ENCODE assay signal across 1 cellular context in genomic region chr6:41779793-41780622, GRCh38.
TF ChIP-seq lines count a peak whose summit lies in the region.

FRS3 (minus strand) TSS chr6:41779900; CDS start chr6:41776987, 2,913 bp downstream.

TF ChIP-seq in HepG2, 621 proteins besides CTCF, POLR2A, EP300 and RAD21 (continued from another document and continues in another):
- TF ChIP-seq ZNF747 (CRISPR knock-in tag; IDR thresholded peaks at IDR 0.05; ENCODE audit: borderline replicate concordance) (peak; percentile 79; the same call in 1 of the 2 replicates), ZBTB2 (CRISPR knock-in tag; IDR thresholded peaks at IDR 0.05; ENCODE audit: low read depth) (peak; percentile 99), PHF21A (CRISPR knock-in tag; IDR thresholded peaks at IDR 0.05) (peak; percentile 68), RARG (CRISPR knock-in tag; IDR thresholded peaks at IDR 0.05; ENCODE audit: low read depth) (no peak), ADNP (CRISPR knock-in tag; IDR thresholded peaks at IDR 0.05) (no peak), NFIB (CRISPR knock-in tag; IDR thresholded peaks at IDR 0.05; ENCODE audit: borderline replicate concordance) (no peak), ZNF652 (CRISPR knock-in tag; IDR thresholded peaks at IDR 0.05; ENCODE audit: borderline replicate concordance, low read depth) (no peak), KMT2A (CRISPR knock-in tag; IDR thresholded peaks at IDR 0.05) (no peak; the same call in none of the 2 replicates), NRL (CRISPR knock-in tag; IDR thresholded peaks at IDR 0.05; ENCODE audit: borderline replicate concordance) (peak; percentile 60; the same call in 1 of the 2 replicates), ZNF777 (CRISPR knock-in tag; IDR thresholded peaks at IDR 0.05) (no peak), NPAS2 (CRISPR knock-in tag; IDR thresholded peaks at IDR 0.05; ENCODE audit: borderline replicate concordance) (no peak), SUZ12 (IDR thresholded peaks at IDR 0.05; ENCODE audit: low read depth, low read length) (0 out of 2 replicates have a peak, but pooled peaks have one; percentile 7), ZBTB14 (CRISPR knock-in tag; IDR thresholded peaks at IDR 0.05) (peak; percentile 66), HOXA9 (CRISPR knock-in tag; IDR thresholded peaks at IDR 0.05; ENCODE audit: borderline replicate concordance) (no peak), ZBTB26 (CRISPR knock-in tag; IDR thresholded peaks at IDR 0.05; ENCODE audit: borderline replicate concordance) (peak; percentile 49; the same call in 1 of the 2 replicates), FOXJ3 (CRISPR knock-in tag; IDR thresholded peaks at IDR 0.05; ENCODE audit: borderline replicate concordance) (no peak), MBNL3 (CRISPR knock-in tag; conservative IDR thresholded peaks at IDR 0.05) (no peak), ZNF776 (CRISPR knock-in tag; IDR thresholded peaks at IDR 0.05) (no peak), NFKB2 (CRISPR knock-in tag; IDR thresholded peaks at IDR 0.05; ENCODE audit: borderline replicate concordance) (peak; percentile 73; the same call in 1 of the 2 replicates), ZBTB34 (CRISPR knock-in tag; IDR thresholded peaks at IDR 0.05) (no peak), ATF2 (CRISPR knock-in tag; IDR thresholded peaks at IDR 0.05) (peak; percentile 83), FOXP1 (IDR thresholded peaks at IDR 0.05) (no peak), FOXP1 (CRISPR knock-in tag; IDR thresholded peaks at IDR 0.05) (peak; percentile 31; the same call in 1 of the 2 replicates), CEBPG (CRISPR knock-in tag; IDR thresholded peaks at IDR 0.05) (peak; percentile 60), PAX8 (CRISPR knock-in tag; IDR thresholded peaks at IDR 0.05; ENCODE audit: borderline replicate concordance) (0 out of 2 replicates have a peak, but pooled peaks have one; percentile 41), THAP11 (CRISPR knock-in tag; IDR thresholded peaks at IDR 0.05) (peak; percentile 96), ZNF839 (CRISPR knock-in tag; IDR thresholded peaks at IDR 0.05; ENCODE audit: borderline replicate concordance) (no peak), ZKSCAN5 (CRISPR knock-in tag; IDR thresholded peaks at IDR 0.05) (no peak), SRSF1 (optimal IDR thresholded peaks at IDR 0.05; ENCODE audit: low read depth, low read length) (peak; percentile 62), IKZF4 (CRISPR knock-in tag; IDR thresholded peaks at IDR 0.05; ENCODE audit: borderline replicate concordance, low read depth, not compliant biosample characterization) (peak; percentile 70), ZFP1 (CRISPR knock-in tag; IDR thresholded peaks at IDR 0.05) (peak; percentile 82; the same call in 1 of the 2 replicates), CHCHD3 (CRISPR knock-in tag; IDR thresholded peaks at IDR 0.05) (no peak), ZNF160 (CRISPR knock-in tag; IDR thresholded peaks at IDR 0.05) (peak; percentile 81; the same call in 1 of the 2 replicates), ZNF574 (CRISPR knock-in tag; IDR thresholded peaks at IDR 0.05) (peak; percentile 99), TEAD3 (CRISPR knock-in tag; optimal IDR thresholded peaks at IDR 0.05; ENCODE audit: borderline replicate concordance) (peak; percentile 76), SNRNP70 (IDR thresholded peaks at IDR 0.05; ENCODE audit: low read depth, low read length) (no peak), NR2F2 (IDR thresholded peaks at IDR 0.05; ENCODE audit: borderline replicate concordance, low read depth) (peak; percentile 38; the same call in 1 of the 2 replicates), KLF9 (CRISPR knock-in tag; IDR thresholded peaks at IDR 0.05; ENCODE audit: low read depth) (no peak; the same call in 1 of the 2 replicates)
- TF ChIP-seq, protein P1, sequence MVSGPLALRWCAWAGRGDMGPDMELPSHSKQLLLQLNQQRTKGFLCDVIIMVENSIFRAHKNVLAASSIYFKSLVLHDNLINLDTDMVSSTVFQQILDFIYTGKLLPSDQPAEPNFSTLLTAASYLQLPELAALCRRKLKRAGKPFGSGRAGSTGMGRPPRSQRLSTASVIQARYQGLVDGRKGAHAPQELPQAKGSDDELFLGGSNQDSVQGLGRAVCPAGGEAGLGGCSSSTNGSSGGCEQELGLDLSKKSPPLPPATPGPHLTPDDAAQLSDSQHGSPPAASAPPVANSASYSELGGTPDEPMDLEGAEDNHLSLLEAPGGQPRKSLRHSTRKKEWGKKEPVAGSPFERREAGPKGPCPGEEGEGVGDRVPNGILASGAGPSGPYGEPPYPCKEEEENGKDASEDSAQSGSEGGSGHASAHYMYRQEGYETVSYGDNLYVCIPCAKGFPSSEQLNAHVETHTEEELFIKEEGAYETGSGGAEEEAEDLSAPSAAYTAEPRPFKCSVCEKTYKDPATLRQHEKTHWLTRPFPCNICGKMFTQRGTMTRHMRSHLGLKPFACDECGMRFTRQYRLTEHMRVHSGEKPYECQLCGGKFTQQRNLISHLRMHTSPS (CRISPR knock-in tag; IDR thresholded peaks at IDR 0.05; ENCODE audit: low read depth) = 0 out of 2 replicates have a peak, but pooled peaks have one; percentile 42
- TF ChIP-seq, protein P2, sequence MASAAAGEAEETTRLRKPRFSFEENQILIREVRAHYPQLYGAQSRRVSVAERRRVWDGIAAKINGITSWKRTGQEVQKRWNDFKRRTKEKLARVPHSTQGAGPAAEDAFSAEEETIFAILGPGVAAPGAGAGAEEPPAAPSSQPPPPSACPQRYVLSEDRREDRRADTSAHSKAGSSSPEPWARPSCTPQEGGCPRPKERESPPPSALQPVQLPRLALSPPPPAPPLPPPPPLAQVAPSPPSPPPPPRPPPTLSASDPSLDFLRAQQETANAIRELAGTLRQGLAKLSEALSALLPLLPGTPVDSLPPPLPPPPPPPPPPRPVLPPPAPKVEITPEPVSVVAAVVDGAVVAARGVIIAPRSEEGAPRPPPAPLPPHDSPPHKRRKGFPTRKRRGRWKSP (CRISPR knock-in tag; IDR thresholded peaks at IDR 0.05) = peak; percentile 72
- TF ChIP-seq, protein P3, sequence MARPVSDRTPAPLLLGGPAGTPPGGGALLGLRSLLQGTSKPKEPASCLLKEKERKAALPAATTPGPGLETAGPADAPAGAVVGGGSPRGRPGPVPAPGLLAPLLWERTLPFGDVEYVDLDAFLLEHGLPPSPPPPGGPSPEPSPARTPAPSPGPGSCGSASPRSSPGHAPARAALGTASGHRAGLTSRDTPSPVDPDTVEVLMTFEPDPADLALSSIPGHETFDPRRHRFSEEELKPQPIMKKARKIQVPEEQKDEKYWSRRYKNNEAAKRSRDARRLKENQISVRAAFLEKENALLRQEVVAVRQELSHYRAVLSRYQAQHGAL (CRISPR knock-in tag; IDR thresholded peaks at IDR 0.05; ENCODE audit: not compliant biosample characterization) = no peak
- TF ChIP-seq, protein P4, sequence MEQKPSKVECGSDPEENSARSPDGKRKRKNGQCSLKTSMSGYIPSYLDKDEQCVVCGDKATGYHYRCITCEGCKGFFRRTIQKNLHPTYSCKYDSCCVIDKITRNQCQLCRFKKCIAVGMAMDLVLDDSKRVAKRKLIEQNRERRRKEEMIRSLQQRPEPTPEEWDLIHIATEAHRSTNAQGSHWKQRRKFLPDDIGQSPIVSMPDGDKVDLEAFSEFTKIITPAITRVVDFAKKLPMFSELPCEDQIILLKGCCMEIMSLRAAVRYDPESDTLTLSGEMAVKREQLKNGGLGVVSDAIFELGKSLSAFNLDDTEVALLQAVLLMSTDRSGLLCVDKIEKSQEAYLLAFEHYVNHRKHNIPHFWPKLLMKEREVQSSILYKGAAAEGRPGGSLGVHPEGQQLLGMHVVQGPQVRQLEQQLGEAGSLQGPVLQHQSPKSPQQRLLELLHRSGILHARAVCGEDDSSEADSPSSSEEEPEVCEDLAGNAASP (CRISPR knock-in tag; IDR thresholded peaks at IDR 0.05; ENCODE audit: borderline replicate concordance) = peak; percentile 63
- TF ChIP-seq, protein P5, sequence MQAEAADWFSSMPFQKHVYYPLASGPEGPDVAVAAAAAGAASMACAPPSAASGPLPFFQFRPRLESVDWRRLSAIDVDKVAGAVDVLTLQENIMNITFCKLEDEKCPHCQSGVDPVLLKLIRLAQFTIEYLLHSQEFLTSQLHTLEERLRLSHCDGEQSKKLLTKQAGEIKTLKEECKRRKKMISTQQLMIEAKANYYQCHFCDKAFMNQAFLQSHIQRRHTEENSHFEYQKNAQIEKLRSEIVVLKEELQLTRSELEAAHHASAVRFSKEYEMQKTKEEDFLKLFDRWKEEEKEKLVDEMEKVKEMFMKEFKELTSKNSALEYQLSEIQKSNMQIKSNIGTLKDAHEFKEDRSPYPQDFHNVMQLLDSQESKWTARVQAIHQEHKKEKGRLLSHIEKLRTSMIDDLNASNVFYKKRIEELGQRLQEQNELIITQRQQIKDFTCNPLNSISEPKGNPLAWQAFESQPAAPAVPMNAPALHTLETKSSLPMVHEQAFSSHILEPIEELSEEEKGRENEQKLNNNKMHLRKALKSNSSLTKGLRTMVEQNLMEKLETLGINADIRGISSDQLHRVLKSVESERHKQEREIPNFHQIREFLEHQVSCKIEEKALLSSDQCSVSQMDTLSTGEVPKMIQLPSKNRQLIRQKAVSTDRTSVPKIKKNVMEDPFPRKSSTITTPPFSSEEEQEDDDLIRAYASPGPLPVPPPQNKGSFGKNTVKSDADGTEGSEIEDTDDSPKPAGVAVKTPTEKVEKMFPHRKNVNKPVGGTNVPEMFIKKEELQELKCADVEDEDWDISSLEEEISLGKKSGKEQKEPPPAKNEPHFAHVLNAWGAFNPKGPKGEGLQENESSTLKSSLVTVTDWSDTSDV (CRISPR knock-in tag; IDR thresholded peaks at IDR 0.05) = no peak; the same call in 1 of the 2 replicates
